Comparison of ENCODE assay signal across 28 cellular contexts in genomic region chr2:237882510-237883481, GRCh38. TPM values are rescaled to one million over a fixed set of nuclear protein-coding genes. Genes with fewer than 3 reads are reported as not detected.
A peak's percentile ranks its signal among the peaks of the same experiment; 100 is the strongest.
DNase-seq lines count a peak whose midpoint lies in the region; ATAC-seq and TF ChIP-seq lines count a peak whose summit lies in the region.
"Had no signal": no experiment of that assay in that cellular context is flagged by ENCODE, and none has a peak within 500 bp of the region (broad histone marks: within the 10 kb centered on the region; RNA-seq: fewer than 3 reads in every experiment).

No MANE protein-coding gene starts in this region.

- no peak overlapping the region for H3K4me3 Mint-ChIP-seq in natural killer cell treated with Interleukin-12 subunit alpha and Interleukin-12 subunit beta and Interleukin-15 and Interleukin-18, amount 100 ng/mL, for 72 hours
- no peak overlapping the region for H3K4me3 Mint-ChIP-seq in natural killer cell
- no peak overlapping the region for H3K4me3 Mint-ChIP-seq in glutamatergic neuron (ENCODE audit: unreplicated experiment)
- H3K4me3 Mint-ChIP-seq: activated naive CD4-positive, alpha-beta T cell treated with anti-CD3 and anti-CD28 coated beads, Interleukin-2, amount 10 ng/mL, durations not matched to agents 7 days and 5 days; activated T-cell treated with anti-CD3 and anti-CD28 coated beads, Interleukin-2, amount 50 U/mL, for 24 hours; naive B cell; T-helper 17 cell had no signal

- TF ChIP-seq POLR2A in gastrocnemius medialis (IDR thresholded peaks at IDR 0.05): peak in 1 of 2 donors; percentile 5

- H3K27ac Mint-ChIP-seq in natural killer cell treated with Interleukin-12 subunit alpha and Interleukin-12 subunit beta and Interleukin-15 and Interleukin-18, amount 100 ng/mL, for 72 hours: peak overlapping the region in 1 of 2 donors; percentile 6
- no peak overlapping the region for H3K27ac Mint-ChIP-seq in natural killer cell
- H3K27ac Mint-ChIP-seq in glutamatergic neuron (ENCODE audit: unreplicated experiment): no peak overlapping the region
- H3K27ac Mint-ChIP-seq: activated naive CD4-positive, alpha-beta T cell treated with anti-CD3 and anti-CD28 coated beads, Interleukin-2, amount 10 ng/mL, durations not matched to agents 7 days and 5 days; activated T-cell treated with anti-CD3 and anti-CD28 coated beads, Interleukin-2, amount 50 U/mL, for 24 hours; naive B cell; T-helper 17 cell had no signal

- in situ Hi-C loops in gastrocnemius medialis (cut with MboI; ENCODE audit: low sequenced_read_pairs in 4 of 4): no loop called here

- peaks cover 0 to 4% of the 10 kb centered on the region in 2 donors for H3K4me1 Mint-ChIP-seq in natural killer cell treated with Interleukin-12 subunit alpha and Interleukin-12 subunit beta and Interleukin-15 and Interleukin-18, amount 100 ng/mL, for 72 hours (ENCODE audit: low read depth in 2 of 2)
- H3K4me1 Mint-ChIP-seq in natural killer cell: no peaks in the 10 kb centered on the region
- H3K4me1 Mint-ChIP-seq in glutamatergic neuron (ENCODE audit: low read depth, unreplicated experiment): peaks cover 11% of the 10 kb centered on the region
- H3K4me1 Mint-ChIP-seq: activated naive CD4-positive, alpha-beta T cell treated with anti-CD3 and anti-CD28 coated beads, Interleukin-2, amount 10 ng/mL, durations not matched to agents 7 days and 5 days; naive B cell; T-helper 17 cell had no signal

- no peak overlapping the region for H3K4me3 ChIP-seq in left lung
- H3K4me3 ChIP-seq in gastrocnemius medialis: no peak overlapping the region
- H3K4me3 ChIP-seq: BLaER1, cardiac muscle cell, HAP-1, ovary, Peyer's patch, right lobe of liver, SK-N-MC, upper lobe of right lung had no signal

- peak; percentile 37 for DNase-seq in natural killer cell treated with Interleukin-12 subunit alpha and Interleukin-12 subunit beta and Interleukin-15 and Interleukin-18, amount 100 ng/mL, for 72 hours (ENCODE audit: low spot score)
- DNase-seq in natural killer cell (no peak), left lung (peak; percentile 26 to 68), gastrocnemius medialis (peak in 1 of 2 donors; percentile 64), glutamatergic neuron (no peak), DMS79 treated with DMSO at 0.1 percent for 48 hours (lab: John Stamatoyannopoulos, UW) (no peak)
- DNase-seq in stimulated activated naive CD8-positive, alpha-beta T cell treated with anti-CD3 and anti-CD28 coated beads, Interleukin-15, Interleukin-2, amounts not matched to agents 100 U/mL and 50 U/mL, for 24 hours: no peak
- DNase-seq: ACHN; activated CD4-positive, alpha-beta T cell treated with anti-CD3 and anti-CD28 coated beads for 48 hours; activated naive CD4-positive, alpha-beta T cell treated with anti-CD3 and anti-CD28 coated beads, Interleukin-2, amount 10 ng/mL, durations not matched to agents 7 days and 5 days; activated T-cell treated with anti-CD3 and anti-CD28 coated beads, Interleukin-2, amount 50 U/mL, for 24 hours; amygdala; COR-L47; Kasumi-1; naive B cell; NCI-H1694 treated with DMSO at 0.1 percent for 48 hours; NCI-H2171 treated with DMSO at 0.1 percent for 48 hours; NCI-H526; T-helper 17 cell; upper lobe of right lung had no signal

- no peaks in the 10 kb centered on the region for H3K36me3 ChIP-seq in left lung
- H3K36me3 ChIP-seq in gastrocnemius medialis: no peaks in the 10 kb centered on the region
- H3K36me3 ChIP-seq: BLaER1, cardiac muscle cell, HAP-1, ovary, Peyer's patch, right lobe of liver, upper lobe of right lung had no signal

- H3K4me1 ChIP-seq in left lung: no peaks in the 10 kb centered on the region
- peaks cover 16 to 30% of the 10 kb centered on the region in 2 donors for H3K4me1 ChIP-seq in gastrocnemius medialis
- H3K4me1 ChIP-seq: BLaER1 had no signal

- no peaks in the 10 kb centered on the region for H3K36me3 Mint-ChIP-seq in natural killer cell treated with Interleukin-12 subunit alpha and Interleukin-12 subunit beta and Interleukin-15 and Interleukin-18, amount 100 ng/mL, for 72 hours
- H3K36me3 Mint-ChIP-seq in natural killer cell: no peaks in the 10 kb centered on the region
- H3K36me3 Mint-ChIP-seq in glutamatergic neuron (ENCODE audit: unreplicated experiment): peaks cover 9% of the 10 kb centered on the region
- H3K36me3 Mint-ChIP-seq: activated naive CD4-positive, alpha-beta T cell treated with anti-CD3 and anti-CD28 coated beads, Interleukin-2, amount 10 ng/mL, durations not matched to agents 7 days and 5 days; naive B cell had no signal

- TF ChIP-seq CTCF in natural killer cell (IDR thresholded peaks at IDR 0.05): no peak
- TF ChIP-seq CTCF in left lung (IDR thresholded peaks at IDR 0.05): no peak
- no peak for TF ChIP-seq CTCF in gastrocnemius medialis (IDR thresholded peaks at IDR 0.05 in 4 of 5, conservative IDR thresholded peaks at IDR 0.05 in 1 of 5)
- no peak for TF ChIP-seq CTCF in glutamatergic neuron (IDR thresholded peaks at IDR 0.05; ENCODE audit: partially characterized antibody, unreplicated experiment)

- intact Hi-C loops in natural killer cell (cut with micrococcal nuclease): no loop called here
- intact Hi-C loops in left lung (cut with DNase I): no loop called here
- intact Hi-C loops in gastrocnemius medialis (cut with DNase I; ENCODE audit: low total_unique reads): no loop called here

- H3K9me3 ChIP-seq in left lung (no peaks in the 10 kb centered on the region), gastrocnemius medialis (no peaks in the 10 kb centered on the region)
- H3K9me3 ChIP-seq: BLaER1, HAP-1, ovary, Peyer's patch, right lobe of liver, upper lobe of right lung had no signal

- H3K27me3 ChIP-seq in left lung (no peaks in the 10 kb centered on the region), gastrocnemius medialis (no peaks in the 10 kb centered on the region)
- H3K27me3 ChIP-seq: BLaER1, cardiac muscle cell, ovary, Peyer's patch, right lobe of liver, upper lobe of right lung had no signal

- H3K27ac ChIP-seq in left lung: no peak overlapping the region
- peak overlapping the region; percentile 51 to 96 (median 70) for H3K27ac ChIP-seq in gastrocnemius medialis
- H3K27ac ChIP-seq: BLaER1, cardiac muscle cell, ovary, right lobe of liver, SK-N-MC, upper lobe of right lung had no signal

- H3K27me3 Mint-ChIP-seq in natural killer cell treated with Interleukin-12 subunit alpha and Interleukin-12 subunit beta and Interleukin-15 and Interleukin-18, amount 100 ng/mL, for 72 hours: no peaks in the 10 kb centered on the region
- H3K27me3 Mint-ChIP-seq in natural killer cell (ENCODE audit: low read depth in 2 of 2) (no peaks in the 10 kb centered on the region), glutamatergic neuron (ENCODE audit: unreplicated experiment) (peaks cover 4% of the 10 kb centered on the region)
- H3K27me3 Mint-ChIP-seq: activated naive CD4-positive, alpha-beta T cell treated with anti-CD3 and anti-CD28 coated beads, Interleukin-2, amount 10 ng/mL, durations not matched to agents 7 days and 5 days; activated T-cell treated with anti-CD3 and anti-CD28 coated beads, Interleukin-2, amount 50 U/mL, for 24 hours; naive B cell; T-helper 17 cell had no signal

- no peaks in the 10 kb centered on the region for H3K9me3 Mint-ChIP-seq in natural killer cell treated with Interleukin-12 subunit alpha and Interleukin-12 subunit beta and Interleukin-15 and Interleukin-18, amount 100 ng/mL, for 72 hours
- H3K9me3 Mint-ChIP-seq in natural killer cell: no peaks in the 10 kb centered on the region
- peaks cover 15% of the 10 kb centered on the region for H3K9me3 Mint-ChIP-seq in glutamatergic neuron (ENCODE audit: unreplicated experiment)
- H3K9me3 Mint-ChIP-seq: activated naive CD4-positive, alpha-beta T cell treated with anti-CD3 and anti-CD28 coated beads, Interleukin-2, amount 10 ng/mL, durations not matched to agents 7 days and 5 days; activated T-cell treated with anti-CD3 and anti-CD28 coated beads, Interleukin-2, amount 50 U/mL, for 24 hours; naive B cell had no signal

- no peak for ATAC-seq in natural killer cell treated with Interleukin-12 subunit alpha and Interleukin-12 subunit beta and Interleukin-15 and Interleukin-18, amount 100 ng/mL, for 72 hours
- ATAC-seq in natural killer cell (no peak), left lung (no peak), gastrocnemius medialis (peak in 1 of 2 donors; percentile 37)
- no peak for ATAC-seq in stimulated activated naive CD8-positive, alpha-beta T cell treated with anti-CD3 and anti-CD28 coated beads, Interleukin-15, Interleukin-2, amounts not matched to agents 100 U/mL and 50 U/mL, for 24 hours
- ATAC-seq: right lobe of liver, T-helper 17 cell, upper lobe of right lung had no signal

RNA-seq across cellular contexts. Expression of gene RAMP1, which starts 23.4 kb away (rescaled TPM):
- total RNA-seq in natural killer cell treated with Interleukin-12 subunit alpha and Interleukin-12 subunit beta and Interleukin-15 and Interleukin-18, amount 100 ng/mL, for 72 hours: 1 to 10 TPM; 1.5 to 7.4 TPM
- total RNA-seq in natural killer cell (10 to 100 TPM in 1 of 3 donors, 1 to 10 TPM in 2; 3.9 to 11.0 (median 4.9) TPM), left lung (1 to 10 TPM; 7.0 to 8.6 TPM), gastrocnemius medialis (100 to 1,000 TPM in 1 of 4 donors, 10 to 100 TPM in 3; 28.7 to 168 (median 71.8) TPM), glutamatergic neuron (ENCODE audit: unreplicated experiment) (7.6 TPM)
- total RNA-seq: endothelial cell of umbilical vein had no signal

Comparison
In these comparisons a context has a peak if more than half of its experiments do, and no peak if none do; other contexts are left out.
1. DNase-seq: peak in natural killer cell treated with Interleukin-12 subunit alpha and Interleukin-12 subunit beta and Interleukin-15 and Interleukin-18, amount 100 ng/mL, for 72 hours (single experiment) and left lung (2 of 2); none in natural killer cell (single experiment), stimulated activated naive CD8-positive, alpha-beta T cell treated with anti-CD3 and anti-CD28 coated beads, Interleukin-15, Interleukin-2, amounts not matched to agents 100 U/mL and 50 U/mL, for 24 hours (single experiment), glutamatergic neuron (single experiment) and DMS79 treated with DMSO at 0.1 percent for 48 hours (single experiment).
2. H3K27ac ChIP-seq: peak in gastrocnemius medialis (4 of 4); none in left lung (0 of 2).